Comparison of ENCODE assay signal across 8 cellular contexts in the genomic region with DNA sequence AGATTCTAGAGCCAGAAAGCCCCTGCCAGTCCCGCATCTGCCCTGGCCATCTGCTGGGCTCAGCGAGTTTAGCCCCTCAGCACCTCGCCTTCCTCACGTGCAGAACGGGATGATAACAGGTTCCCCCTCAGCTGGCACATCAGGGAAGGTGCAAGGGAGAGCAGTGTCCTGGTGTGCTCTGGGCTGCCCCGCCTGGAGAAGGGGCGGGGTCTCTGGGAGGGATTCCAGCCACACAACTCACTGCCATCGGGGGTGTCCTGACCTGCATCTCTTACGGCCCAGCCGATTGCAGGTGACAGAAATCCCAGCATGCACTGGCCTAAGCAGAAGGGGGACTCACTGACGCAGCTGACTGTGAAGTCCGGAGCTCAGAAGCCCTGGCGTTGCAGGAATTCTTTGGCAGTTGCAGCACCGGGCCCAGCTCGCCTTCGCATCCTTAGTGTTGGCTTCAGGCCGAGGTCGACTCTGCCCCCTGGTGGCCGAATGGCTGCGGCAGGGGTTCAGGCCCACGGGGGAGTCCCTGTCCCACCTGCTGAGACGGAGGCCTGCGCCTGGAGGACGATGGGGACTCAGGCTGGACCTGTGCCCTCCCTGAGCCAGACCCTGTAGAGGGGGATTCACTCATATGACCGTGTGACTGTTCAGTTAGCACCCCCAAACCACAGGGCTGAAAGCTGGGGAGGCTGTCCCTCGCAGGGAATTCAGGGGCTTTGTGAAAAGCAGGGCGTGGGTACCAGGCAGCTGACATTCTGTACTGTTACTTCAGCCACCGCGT.
DNase-seq lines count a peak whose midpoint lies in the region; ATAC-seq, FAIRE-seq and TF ChIP-seq lines count a peak whose summit lies in the region.

No MANE protein-coding gene starts in this region.

- ATAC-seq in HG02884 (IDR thresholded peaks at IDR 0.05; ENCODE audit: unreplicated experiment): no peak

- no peaks in the 10 kb centered on the region for H3K36me3 ChIP-seq in WERI-Rb-1
- no peaks in the 10 kb centered on the region for H3K36me3 ChIP-seq in bronchial epithelial cell (ENCODE audit: control insufficient read depth, insufficient read depth, low read length)

- H3K4me3 ChIP-seq in WERI-Rb-1 (ENCODE audit: low read depth, low read length): peak overlapping the region; percentile 13
- no peak overlapping the region for H3K4me3 ChIP-seq in bronchial epithelial cell (ENCODE audit: low read depth, low read length)

- no peaks in the 10 kb centered on the region for H3K9me3 ChIP-seq in WERI-Rb-1 (ENCODE audit: severe bottlenecking)

- H3K27ac ChIP-seq in WERI-Rb-1: peak overlapping the region; percentile 75

- TF ChIP-seq CTCF in GM13977 (IDR thresholded peaks at IDR 0.05; ENCODE audit: extremely low read depth, insufficient read depth, missing control alignments) (peak; percentile 91), WERI-Rb-1 (IDR thresholded peaks at IDR 0.05; ENCODE audit: low read depth, low read length) (peak; percentile 93), bronchial epithelial cell (IDR thresholded peaks at IDR 0.05; ENCODE audit: insufficient read depth, low read length, severe bottlenecking) (peak; percentile 23)

- DNase-seq in AG08396 (ENCODE audit: low spot score) (peak; percentile 47), GM13977 (ENCODE audit: low spot score) (peak; percentile 88), HuH-7.5 (ENCODE audit: low spot score) (peak; percentile 72), WERI-Rb-1 (peak; percentile 94), bronchial epithelial cell (ENCODE audit: low read depth) (no peak), kidney glomerular epithelial cell (lab: John Stamatoyannopoulos, UW) (peak; percentile 18)
- peak; percentile 80 for DNase-seq in stimulated activated CD4-positive, alpha-beta T cell treated with anti-CD3 and anti-CD28 coated beads, Interleukin-4, amount 100 ng/mL, for 1 hour

- H3K27me3 ChIP-seq in WERI-Rb-1 (ENCODE audit: insufficient read depth, low read depth, severe bottlenecking) (no peaks in the 10 kb centered on the region), bronchial epithelial cell (ENCODE audit: control insufficient read depth, insufficient read depth, low read length) (no peaks in the 10 kb centered on the region)

- FAIRE-seq in bronchial epithelial cell (lab: Jason Lieb, UNC): no peak

- in situ Hi-C loops in GM13977 (cut with MboI; ENCODE audit: low pct_unique_long_range_greater_than_20kb, low sequenced_read_pairs, unreplicated experiment): no loop called here

Comparison
In these comparisons a context has a peak if more than half of its experiments do, and no peak if none do; other contexts are left out.
1. CTCF ChIP-seq: peak in every context shown above with its lines; median percentile 93 in WERI-Rb-1; 91 in GM13977; 23 in bronchial epithelial cell.